21 cellular contexts compared by ENCODE assay signal in genomic region chr9:89670806-89671434, GRCh38.
A peak's percentile ranks its signal among the peaks of the same experiment; 100 is the strongest.
DNase-seq lines count a peak whose midpoint lies in the region; ATAC-seq, FAIRE-seq and TF ChIP-seq lines count a peak whose summit lies in the region.
"Had no signal": no experiment of that assay in that cellular context is flagged by ENCODE, and none has a peak within 500 bp of the region (broad histone marks: within the 10 kb centered on the region; RNA-seq: fewer than 3 reads in every experiment).

No MANE protein-coding gene starts in this region.

- H3K36me3 ChIP-seq in kidney (ENCODE audit: control insufficient read depth in 1 of 2, insufficient read depth in 2 of 2, low read length in 2 of 2), result no peaks in the 10 kb centered on the region
- H3K36me3 ChIP-seq: HAP-1 had no signal

- intact Hi-C loops in kidney (cut with DNase I), result no loop called here

- H3K4me3 Mint-ChIP-seq in activated CD8-positive, alpha-beta memory T cell treated with anti-CD3 and anti-CD28 coated beads, Interleukin-2, amount 10 ng/mL, durations not matched to agents 7 days and 5 days, result peak overlapping the region; percentile 46
- no peak overlapping the region for H3K4me3 Mint-ChIP-seq in natural killer cell treated with Interleukin-12 subunit alpha and Interleukin-12 subunit beta and Interleukin-15 and Interleukin-18, amount 100 ng/mL, for 72 hours
- H3K4me3 Mint-ChIP-seq: CD14-positive monocyte had no signal

- TF ChIP-seq CTCF in kidney (IDR thresholded peaks at IDR 0.05; ENCODE audit: borderline replicate concordance, extremely low read depth, insufficient read depth), result no peak

- no peak for DNase-seq in activated CD8-positive, alpha-beta memory T cell treated with anti-CD3 and anti-CD28 coated beads, Interleukin-2, amount 10 ng/mL, durations not matched to agents 7 days and 5 days
- no peak for DNase-seq in activated CD8-positive, alpha-beta memory T cell treated with anti-CD3 and anti-CD28 coated beads for 24 hours
- DNase-seq in kidney (no peak), cerebellum (ENCODE audit: low spot score) (no peak), SIG-M5 treated with dmso at 0.1 percent for 504 hours (lab: John Stamatoyannopoulos, UW; ENCODE audit: unreplicated experiment) (no peak)
- no peak for DNase-seq in natural killer cell treated with Interleukin-12 subunit alpha and Interleukin-12 subunit beta and Interleukin-15 and Interleukin-18, amount 100 ng/mL, for 72 hours (ENCODE audit: low spot score)
- DNase-seq in stimulated activated naive CD8-positive, alpha-beta T cell treated with anti-CD3 and anti-CD28 coated beads, Interleukin-15, Interleukin-2, amounts not matched to agents 100 U/mL and 50 U/mL, for 24 hours, result no peak
- no peak for DNase-seq in stimulated activated CD8-positive, alpha-beta memory T cell treated with anti-CD3 and anti-CD28 coated beads, Interleukin-4, amount 100 ng/mL, for 48 hours
- DNase-seq: COR-L47, DMS79, IMR-90, Kasumi-1, NCI-H1105 treated with DMSO at 0.1 percent for 48 hours, NCI-H187 treated with DMSO at 0.1 percent for 48 hours, NCI-H2171, NCI-H446 treated with DMSO at 0.1 percent for 48 hours, NCI-H748 treated with DMSO at 0.1 percent for 48 hours had no signal

- H3K27me3 Mint-ChIP-seq in activated CD8-positive, alpha-beta memory T cell treated with anti-CD3 and anti-CD28 coated beads, Interleukin-2, amount 10 ng/mL, durations not matched to agents 7 days and 5 days, result peaks cover 18% of the 10 kb centered on the region
- peaks cover 0 to 5% of the 10 kb centered on the region in 2 donors for H3K27me3 Mint-ChIP-seq in natural killer cell treated with Interleukin-12 subunit alpha and Interleukin-12 subunit beta and Interleukin-15 and Interleukin-18, amount 100 ng/mL, for 72 hours

- H3K4me3 ChIP-seq in kidney (ENCODE audit: low read length in 2 of 2), result peak overlapping the region in 1 of 2 donors; percentile 32
- H3K4me3 ChIP-seq: HAP-1 had no signal

- CTCF ChIA-PET in activated CD8-positive, alpha-beta memory T cell treated with anti-CD3 and anti-CD28 coated beads, Interleukin-2, amount 10 ng/mL, durations not matched to agents 7 days and 5 days (lab: Charles Lee), result no interaction called here

- no peak overlapping the region for H3K27ac ChIP-seq in kidney (ENCODE audit: low read depth in 2 of 2, low read length in 2 of 2)

- peaks cover 7% of the 10 kb centered on the region for H3K4me1 Mint-ChIP-seq in activated CD8-positive, alpha-beta memory T cell treated with anti-CD3 and anti-CD28 coated beads, Interleukin-2, amount 10 ng/mL, durations not matched to agents 7 days and 5 days
- H3K4me1 Mint-ChIP-seq in natural killer cell treated with Interleukin-12 subunit alpha and Interleukin-12 subunit beta and Interleukin-15 and Interleukin-18, amount 100 ng/mL, for 72 hours (ENCODE audit: low read depth in 2 of 2), result peaks cover 5 to 13% of the 10 kb centered on the region in 2 donors
- H3K4me1 Mint-ChIP-seq: CD14-positive monocyte had no signal

- FAIRE-seq in kidney (lab: Jason Lieb, UNC), result peak; percentile 88
- FAIRE-seq: A204.1, GM19239 had no signal

- no peaks in the 10 kb centered on the region for H3K9me3 ChIP-seq in kidney (ENCODE audit: control insufficient read depth in 1 of 2, low read length in 2 of 2)
- H3K9me3 ChIP-seq: HAP-1 had no signal

- peak overlapping the region; percentile 80 for H3K27ac Mint-ChIP-seq in activated CD8-positive, alpha-beta memory T cell treated with anti-CD3 and anti-CD28 coated beads, Interleukin-2, amount 10 ng/mL, durations not matched to agents 7 days and 5 days
- peak overlapping the region; percentile 10 to 70 for H3K27ac Mint-ChIP-seq in natural killer cell treated with Interleukin-12 subunit alpha and Interleukin-12 subunit beta and Interleukin-15 and Interleukin-18, amount 100 ng/mL, for 72 hours
- H3K27ac Mint-ChIP-seq: CD14-positive monocyte had no signal

- H3K9me3 Mint-ChIP-seq in activated CD8-positive, alpha-beta memory T cell treated with anti-CD3 and anti-CD28 coated beads, Interleukin-2, amount 10 ng/mL, durations not matched to agents 7 days and 5 days (ENCODE audit: low read depth), result peaks cover 4% of the 10 kb centered on the region
- H3K9me3 Mint-ChIP-seq in natural killer cell treated with Interleukin-12 subunit alpha and Interleukin-12 subunit beta and Interleukin-15 and Interleukin-18, amount 100 ng/mL, for 72 hours, result peaks cover 6% of the 10 kb centered on the region

- H3K9ac ChIP-seq in kidney (ENCODE audit: low read length in 2 of 2), result no peak overlapping the region

- ATAC-seq in activated CD8-positive, alpha-beta memory T cell treated with anti-CD3 and anti-CD28 coated beads, Interleukin-2, amount 10 ng/mL, durations not matched to agents 7 days and 5 days, result no peak
- ATAC-seq in natural killer cell treated with Interleukin-12 subunit alpha and Interleukin-12 subunit beta and Interleukin-15 and Interleukin-18, amount 100 ng/mL, for 72 hours, result no peak
- no peak for ATAC-seq in stimulated activated naive CD8-positive, alpha-beta T cell treated with anti-CD3 and anti-CD28 coated beads, Interleukin-15, Interleukin-2, amounts not matched to agents 100 U/mL and 50 U/mL, for 24 hours

- H3K36me3 Mint-ChIP-seq in activated CD8-positive, alpha-beta memory T cell treated with anti-CD3 and anti-CD28 coated beads, Interleukin-2, amount 10 ng/mL, durations not matched to agents 7 days and 5 days, result peaks cover 2% of the 10 kb centered on the region
- peaks cover 6% of the 10 kb centered on the region for H3K36me3 Mint-ChIP-seq in natural killer cell treated with Interleukin-12 subunit alpha and Interleukin-12 subunit beta and Interleukin-15 and Interleukin-18, amount 100 ng/mL, for 72 hours
- H3K36me3 Mint-ChIP-seq: CD14-positive monocyte had no signal

- peaks cover 3 to 16% of the 10 kb centered on the region in 2 donors for H3K4me1 ChIP-seq in kidney (ENCODE audit: control insufficient read depth in 1 of 2, insufficient read depth in 1 of 2, low read depth in 1 of 2, low read length in 2 of 2)
